8 cellular contexts compared by ENCODE assay signal in the genomic region with DNA sequence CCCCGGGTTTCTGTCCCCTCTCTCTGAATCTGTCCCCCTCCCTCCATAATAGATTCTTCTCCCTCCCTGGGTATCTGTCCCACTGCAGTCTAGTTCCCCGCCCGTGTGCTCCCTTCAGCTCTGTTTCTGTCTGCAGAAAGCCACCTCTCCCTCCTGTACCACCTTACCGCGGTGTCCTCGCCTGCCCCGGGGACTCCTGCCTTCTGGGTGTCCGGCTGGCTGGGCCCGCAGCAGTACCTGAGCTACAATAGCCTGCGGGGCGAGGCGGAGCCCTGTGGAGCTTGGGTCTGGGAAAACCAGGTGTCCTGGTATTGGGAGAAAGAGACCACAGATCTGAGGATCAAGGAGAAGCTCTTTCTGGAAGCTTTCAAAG. TPM values are rescaled to one million over a fixed set of nuclear protein-coding genes. Genes with fewer than 3 reads are reported as not detected.
DNase-seq lines count a peak whose midpoint lies in the region; ATAC-seq and TF ChIP-seq lines count a peak whose summit lies in the region.

No MANE protein-coding gene starts in this region.

- POLR2A ChIA-PET in activated naive CD8-positive, alpha-beta T cell treated with anti-CD3 and anti-CD28 coated beads, Interleukin-2, amount 10 ng/mL, durations not matched to agents 7 days and 5 days (lab: Charles Lee), result interaction anchor here (0.6 to 1.6 kb wide), 3 partner anchors 11 to 965 kb away, joined by 4 to 7 read pairs (median 4); no protein-coding TSS in a partner anchor

- peak; percentile 10 for ATAC-seq in activated naive CD8-positive, alpha-beta T cell treated with anti-CD3 and anti-CD28 coated beads, Interleukin-2, amount 10 ng/mL, durations not matched to agents 7 days and 5 days (ENCODE audit: low read depth)
- ATAC-seq in thoracic aorta (ENCODE audit: insufficient number of reproducible peaks, low FRiP score, low read depth) (no peak), foreskin keratinocyte (no peak), HG02870 (IDR thresholded peaks at IDR 0.05; ENCODE audit: unreplicated experiment) (no peak)

- peak; percentile 59 for DNase-seq in activated CD4-positive, alpha-beta T cell treated with anti-CD3 and anti-CD28 coated beads, Interleukin-2, amount 10 ng/mL, durations not matched to agents 24 days and 14 days
- no peak for DNase-seq in activated CD4-positive, alpha-beta T cell treated with anti-CD3 and anti-CD28 coated beads for 48 hours
- DNase-seq in activated naive CD8-positive, alpha-beta T cell treated with anti-CD3 and anti-CD28 coated beads, Interleukin-2, amount 10 ng/mL, durations not matched to agents 7 days and 5 days, result no peak
- DNase-seq in thoracic aorta (ENCODE audit: low spot score), result no peak
- no peak for DNase-seq in foreskin keratinocyte
- DNase-seq in iPS-NIHi7 (ENCODE audit: extremely low spot score), result no peak

- peaks cover 0 to 1% (median 0%) of the 10 kb centered on the region in 4 donors for H3K36me3 ChIP-seq in liver (ENCODE audit: control insufficient read depth in 4 of 4, insufficient read depth in 3 of 4, low read depth in 1 of 4, low read length in 3 of 4)
- no peaks in the 10 kb centered on the region for H3K36me3 ChIP-seq in thoracic aorta

- no peak for TF ChIP-seq CTCF in liver (IDR thresholded peaks at IDR 0.05; ENCODE audit: low read depth, low read length, missing input control)
- no peak for TF ChIP-seq CTCF in thoracic aorta (IDR thresholded peaks at IDR 0.05)
- TF ChIP-seq CTCF in foreskin keratinocyte (conservative IDR thresholded peaks at IDR 0.05), result no peak

- H3K27me3 Mint-ChIP-seq in activated CD4-positive, alpha-beta T cell treated with anti-CD3 and anti-CD28 coated beads, Interleukin-2, amount 10 ng/mL, durations not matched to agents 24 days and 14 days, result peaks cover 7% of the 10 kb centered on the region
- peaks cover 11% of the 10 kb centered on the region for H3K27me3 Mint-ChIP-seq in activated naive CD8-positive, alpha-beta T cell treated with anti-CD3 and anti-CD28 coated beads, Interleukin-2, amount 10 ng/mL, durations not matched to agents 7 days and 5 days

- peak overlapping the region; percentile 75 for H3K4me3 Mint-ChIP-seq in activated CD4-positive, alpha-beta T cell treated with anti-CD3 and anti-CD28 coated beads, Interleukin-2, amount 10 ng/mL, durations not matched to agents 24 days and 14 days
- peak overlapping the region; percentile 84 for H3K4me3 Mint-ChIP-seq in activated naive CD8-positive, alpha-beta T cell treated with anti-CD3 and anti-CD28 coated beads, Interleukin-2, amount 10 ng/mL, durations not matched to agents 7 days and 5 days

- peak overlapping the region; percentile 47 to 97 (median 81) for H3K4me3 ChIP-seq in liver (ENCODE audit: low read depth in 1 of 3, low read length in 3 of 3)
- H3K4me3 ChIP-seq in thoracic aorta, result peak overlapping the region; percentile 98

- H3K36me3 Mint-ChIP-seq in activated CD4-positive, alpha-beta T cell treated with anti-CD3 and anti-CD28 coated beads, Interleukin-2, amount 10 ng/mL, durations not matched to agents 24 days and 14 days (ENCODE audit: low read depth), result no peaks in the 10 kb centered on the region
- H3K36me3 Mint-ChIP-seq in activated naive CD8-positive, alpha-beta T cell treated with anti-CD3 and anti-CD28 coated beads, Interleukin-2, amount 10 ng/mL, durations not matched to agents 7 days and 5 days, result no peaks in the 10 kb centered on the region

- TF ChIP-seq RAD21 in liver (IDR thresholded peaks at IDR 0.05), result no peak

- H3K4me1 ChIP-seq in liver (ENCODE audit: control insufficient read depth in 4 of 4, insufficient read depth in 4 of 4, low read length in 3 of 4) (peaks cover 2 to 38% (median 20%) of the 10 kb centered on the region in 4 donors), thoracic aorta (ENCODE audit: control insufficient read depth in 1 of 2, low read depth in 2 of 2) (peaks cover 7 to 28% of the 10 kb centered on the region in 2 donors), foreskin keratinocyte (no peaks in the 10 kb centered on the region)

- intact Hi-C loops in activated CD4-positive, alpha-beta T cell treated with anti-CD3 and anti-CD28 coated beads, Interleukin-2, amount 10 ng/mL, durations not matched to agents 24 days and 14 days (cut with micrococcal nuclease), result no loop called here

- H3K9me3 Mint-ChIP-seq in activated CD4-positive, alpha-beta T cell treated with anti-CD3 and anti-CD28 coated beads, Interleukin-2, amount 10 ng/mL, durations not matched to agents 24 days and 14 days, result no peaks in the 10 kb centered on the region
- no peaks in the 10 kb centered on the region for H3K9me3 Mint-ChIP-seq in activated naive CD8-positive, alpha-beta T cell treated with anti-CD3 and anti-CD28 coated beads, Interleukin-2, amount 10 ng/mL, durations not matched to agents 7 days and 5 days

- peaks cover 18% of the 10 kb centered on the region for H3K4me1 Mint-ChIP-seq in activated CD4-positive, alpha-beta T cell treated with anti-CD3 and anti-CD28 coated beads, Interleukin-2, amount 10 ng/mL, durations not matched to agents 24 days and 14 days
- peaks cover 20% of the 10 kb centered on the region for H3K4me1 Mint-ChIP-seq in activated naive CD8-positive, alpha-beta T cell treated with anti-CD3 and anti-CD28 coated beads, Interleukin-2, amount 10 ng/mL, durations not matched to agents 7 days and 5 days

- H3K27me3 ChIP-seq in liver (ENCODE audit: control insufficient read depth in 4 of 4, insufficient read depth in 4 of 4, low read length in 3 of 4) (no peaks in the 10 kb centered on the region), thoracic aorta (replicated peaks; ENCODE audit: insufficient read depth) (no peaks in the 10 kb centered on the region), foreskin keratinocyte (no peaks in the 10 kb centered on the region)

- 16% methylated on average over 12 of the region's 12 CpGs for WGBS in liver

- peak overlapping the region; percentile 16 to 83 for H3K9ac ChIP-seq in liver (ENCODE audit: low read depth in 1 of 2, low read length in 2 of 2)

- H3K9me3 ChIP-seq in liver (ENCODE audit: control insufficient read depth in 4 of 4, low read length in 3 of 4) (no peaks in the 10 kb centered on the region), thoracic aorta (no peaks in the 10 kb centered on the region)

- peak overlapping the region; percentile 81 to 86 for H3K27ac ChIP-seq in liver (ENCODE audit: low read depth in 1 of 2, low read length in 2 of 2)
- peak overlapping the region; percentile 72 to 80 for H3K27ac ChIP-seq in thoracic aorta
- H3K27ac ChIP-seq in foreskin keratinocyte, result no peak overlapping the region

- H3K27ac Mint-ChIP-seq in activated CD4-positive, alpha-beta T cell treated with anti-CD3 and anti-CD28 coated beads, Interleukin-2, amount 10 ng/mL, durations not matched to agents 24 days and 14 days, result peak overlapping the region; percentile 66
- H3K27ac Mint-ChIP-seq in activated naive CD8-positive, alpha-beta T cell treated with anti-CD3 and anti-CD28 coated beads, Interleukin-2, amount 10 ng/mL, durations not matched to agents 7 days and 5 days, result peak overlapping the region; percentile 87

TF ChIP-seq in liver, 16 proteins besides CTCF, POLR2A, EP300 and RAD21 (continues in another document):
- no peak for TF ChIP-seq HNF4A (conservative IDR thresholded peaks at IDR 0.05)
- no peak for TF ChIP-seq HNF4G (IDR thresholded peaks at IDR 0.05)
- TF ChIP-seq FOXA2 (IDR thresholded peaks at IDR 0.05), result no peak

RNA-seq across cellular contexts. Expression of a gene that starts 1.3 kb away (rescaled TPM):
- total RNA-seq in activated CD4-positive, alpha-beta T cell treated with anti-CD3 and anti-CD28 coated beads, Interleukin-2, amount 10 ng/mL, durations not matched to agents 24 days and 14 days, result 0.99 and 1.1 TPM in 2 replicates
- 10 to 100 TPM; 19.8 to 24.4 TPM for total RNA-seq in activated naive CD8-positive, alpha-beta T cell treated with anti-CD3 and anti-CD28 coated beads, Interleukin-2, amount 10 ng/mL, durations not matched to agents 7 days and 5 days
- 100 to 1,000 TPM; 123 to 146 TPM for total RNA-seq in liver
- polyA plus RNA-seq in liver, result 100 to 1,000 TPM; 237 TPM
- 100 to 1,000 TPM; 172 to 304 TPM for total RNA-seq in thoracic aorta
- total RNA-seq in foreskin keratinocyte, result 22.2 and 23.5 TPM in 2 replicates
- 23.7 and 25.6 TPM in 2 replicates for polyA plus RNA-seq in foreskin keratinocyte

RNA-seq across cellular contexts. Expression of a gene that starts 14.1 kb away (rescaled TPM):
- 2.0 and 4.3 TPM in 2 replicates for total RNA-seq in activated CD4-positive, alpha-beta T cell treated with anti-CD3 and anti-CD28 coated beads, Interleukin-2, amount 10 ng/mL, durations not matched to agents 24 days and 14 days
- 1 to 10 TPM; 1.6 to 2.4 TPM for total RNA-seq in activated naive CD8-positive, alpha-beta T cell treated with anti-CD3 and anti-CD28 coated beads, Interleukin-2, amount 10 ng/mL, durations not matched to agents 7 days and 5 days
- total RNA-seq in liver (1 to 10 TPM; 4.9 to 9.8 TPM), thoracic aorta (100 to 1,000 TPM in 1 of 2 donors, 10 to 100 TPM in 1; 65.3 to 111 TPM), foreskin keratinocyte (0.71 and 0.92 TPM in 2 replicates)
- polyA plus RNA-seq in liver (1 to 10 TPM; 5.8 to 8.2 TPM), foreskin keratinocyte (1.6 TPM in 2 replicates)

RNA-seq across cellular contexts. Expression of a gene that starts 17.5 kb away (rescaled TPM):
- total RNA-seq in activated CD4-positive, alpha-beta T cell treated with anti-CD3 and anti-CD28 coated beads, Interleukin-2, amount 10 ng/mL, durations not matched to agents 24 days and 14 days, result 2,059 and 2,078 TPM in 2 replicates
- 1,000 to 10,000 TPM; 2,412 to 2,445 TPM for total RNA-seq in activated naive CD8-positive, alpha-beta T cell treated with anti-CD3 and anti-CD28 coated beads, Interleukin-2, amount 10 ng/mL, durations not matched to agents 7 days and 5 days
- total RNA-seq in liver (1,000 to 10,000 TPM in 1 of 2 donors, 100 to 1,000 TPM in 1; 985 to 1,212 TPM), thoracic aorta (1,000 to 10,000 TPM; 1,371 to 2,401 TPM), foreskin keratinocyte (2,410 and 2,439 TPM in 2 replicates)
- polyA plus RNA-seq in liver (1,000 to 10,000 TPM in 1 of 2 donors, 100 to 1,000 TPM in 1; 514 to 1,329 TPM), foreskin keratinocyte (3,599 and 3,602 TPM in 2 replicates)

RNA-seq across cellular contexts. Expression of a gene that starts 26.3 kb away (rescaled TPM):
- total RNA-seq in activated CD4-positive, alpha-beta T cell treated with anti-CD3 and anti-CD28 coated beads, Interleukin-2, amount 10 ng/mL, durations not matched to agents 24 days and 14 days, result 3,031 and 3,032 TPM in 2 replicates
- 1,000 to 10,000 TPM; 2,936 to 3,173 TPM for total RNA-seq in activated naive CD8-positive, alpha-beta T cell treated with anti-CD3 and anti-CD28 coated beads, Interleukin-2, amount 10 ng/mL, durations not matched to agents 7 days and 5 days
- total RNA-seq in liver, result 1,000 to 10,000 TPM in 1 of 2 donors, 100 to 1,000 TPM in 1; 444 to 1,553 TPM
- 1,000 to 10,000 TPM in 1 of 2 donors, 100 to 1,000 TPM in 1; 472 to 1,021 TPM for polyA plus RNA-seq in liver
- total RNA-seq in thoracic aorta, result 1,000 to 10,000 TPM in 1 of 2 donors, 100 to 1,000 TPM in 1; 996 to 1,451 TPM
- 2,087 and 2,308 TPM in 2 replicates for total RNA-seq in foreskin keratinocyte
- 3,579 and 3,909 TPM in 2 replicates for polyA plus RNA-seq in foreskin keratinocyte

RNA-seq across cellular contexts. Expression of a gene that starts 39.7 kb away (rescaled TPM):
- total RNA-seq in activated CD4-positive, alpha-beta T cell treated with anti-CD3 and anti-CD28 coated beads, Interleukin-2, amount 10 ng/mL, durations not matched to agents 24 days and 14 days, result 51.8 and 57.6 TPM in 2 replicates
- 100 to 1,000 TPM; 250 to 282 TPM for total RNA-seq in activated naive CD8-positive, alpha-beta T cell treated with anti-CD3 and anti-CD28 coated beads, Interleukin-2, amount 10 ng/mL, durations not matched to agents 7 days and 5 days
- total RNA-seq in liver, result 1 to 10 TPM in 1 of 2 donors, under 1 TPM in 1; 0.65 to 1.8 TPM
- polyA plus RNA-seq in liver, result 1 to 10 TPM; 2.5 to 4.3 TPM
- 1 to 10 TPM; 4.7 to 5.6 TPM for total RNA-seq in thoracic aorta
- 6.0 TPM in 2 replicates for total RNA-seq in foreskin keratinocyte
- polyA plus RNA-seq in foreskin keratinocyte, result 9.3 and 10.6 TPM in 2 replicates

Comparison
In these comparisons a context has a peak if more than half of its experiments do, and no peak if none do; other contexts are left out.
1. RNA of a gene that starts 14.1 kb away (total RNA-seq): 65.3 to 111 TPM in thoracic aorta; 4.9 to 9.8 TPM in liver, 2.0 to 4.3 TPM in activated CD4-positive, alpha-beta T cell treated with anti-CD3 and anti-CD28 coated beads, Interleukin-2, amount 10 ng/mL, durations not matched to agents 24 days and 14 days, 1.6 to 2.4 TPM in activated naive CD8-positive, alpha-beta T cell treated with anti-CD3 and anti-CD28 coated beads, Interleukin-2, amount 10 ng/mL, durations not matched to agents 7 days and 5 days and 0.71 to 0.92 TPM in foreskin keratinocyte; every median in the first group is over 4 times any median in the second.